Comparison of ENCODE assay signal across 2 cellular contexts in the genomic region with DNA sequence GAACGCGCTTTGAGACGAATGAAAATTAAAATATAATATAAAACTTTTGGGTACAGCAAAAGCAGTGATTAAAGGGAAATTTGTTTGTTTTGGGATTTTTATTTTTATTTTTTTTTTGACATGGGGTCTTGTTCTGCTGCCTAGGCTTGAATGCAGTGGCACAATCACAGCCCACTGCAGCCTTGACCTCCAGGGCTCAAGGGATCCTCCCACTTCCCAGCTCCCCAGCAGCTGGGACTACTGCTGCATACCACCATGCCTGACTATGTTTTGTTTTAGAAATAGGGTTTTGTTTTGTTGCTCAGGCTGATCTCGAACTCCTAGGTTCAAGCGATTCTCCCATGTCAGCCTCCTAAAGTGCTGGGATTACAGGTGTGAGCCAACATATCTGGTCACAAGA.
TF ChIP-seq lines count a peak whose summit lies in the region.

No MANE protein-coding gene starts in this region.

TF ChIP-seq in GM23338, 12 proteins besides CTCF, POLR2A, EP300 and RAD21 (continued from another document):
- TF ChIP-seq ZNF462 (CRISPR knock-in tag; IDR thresholded peaks at IDR 0.05), result no peak
- no peak for TF ChIP-seq EZH2 (IDR thresholded peaks at IDR 0.05; ENCODE audit: low read depth, unreplicated experiment)
- no peak for TF ChIP-seq ZNF114 (CRISPR knock-in tag; IDR thresholded peaks at IDR 0.05)
- no peak for TF ChIP-seq ZNF331 (CRISPR knock-in tag; IDR thresholded peaks at IDR 0.05; ENCODE audit: low read depth)
- TF ChIP-seq JUNB (IDR thresholded peaks at IDR 0.05; ENCODE audit: unreplicated experiment), result no peak
- TF ChIP-seq NANOG (IDR thresholded peaks at IDR 0.05; ENCODE audit: borderline replicate concordance), result no peak
- TF ChIP-seq CREB1 (CRISPR knock-in tag; IDR thresholded peaks at IDR 0.05; ENCODE audit: low read depth), result no peak
- TF ChIP-seq, protein P1, sequence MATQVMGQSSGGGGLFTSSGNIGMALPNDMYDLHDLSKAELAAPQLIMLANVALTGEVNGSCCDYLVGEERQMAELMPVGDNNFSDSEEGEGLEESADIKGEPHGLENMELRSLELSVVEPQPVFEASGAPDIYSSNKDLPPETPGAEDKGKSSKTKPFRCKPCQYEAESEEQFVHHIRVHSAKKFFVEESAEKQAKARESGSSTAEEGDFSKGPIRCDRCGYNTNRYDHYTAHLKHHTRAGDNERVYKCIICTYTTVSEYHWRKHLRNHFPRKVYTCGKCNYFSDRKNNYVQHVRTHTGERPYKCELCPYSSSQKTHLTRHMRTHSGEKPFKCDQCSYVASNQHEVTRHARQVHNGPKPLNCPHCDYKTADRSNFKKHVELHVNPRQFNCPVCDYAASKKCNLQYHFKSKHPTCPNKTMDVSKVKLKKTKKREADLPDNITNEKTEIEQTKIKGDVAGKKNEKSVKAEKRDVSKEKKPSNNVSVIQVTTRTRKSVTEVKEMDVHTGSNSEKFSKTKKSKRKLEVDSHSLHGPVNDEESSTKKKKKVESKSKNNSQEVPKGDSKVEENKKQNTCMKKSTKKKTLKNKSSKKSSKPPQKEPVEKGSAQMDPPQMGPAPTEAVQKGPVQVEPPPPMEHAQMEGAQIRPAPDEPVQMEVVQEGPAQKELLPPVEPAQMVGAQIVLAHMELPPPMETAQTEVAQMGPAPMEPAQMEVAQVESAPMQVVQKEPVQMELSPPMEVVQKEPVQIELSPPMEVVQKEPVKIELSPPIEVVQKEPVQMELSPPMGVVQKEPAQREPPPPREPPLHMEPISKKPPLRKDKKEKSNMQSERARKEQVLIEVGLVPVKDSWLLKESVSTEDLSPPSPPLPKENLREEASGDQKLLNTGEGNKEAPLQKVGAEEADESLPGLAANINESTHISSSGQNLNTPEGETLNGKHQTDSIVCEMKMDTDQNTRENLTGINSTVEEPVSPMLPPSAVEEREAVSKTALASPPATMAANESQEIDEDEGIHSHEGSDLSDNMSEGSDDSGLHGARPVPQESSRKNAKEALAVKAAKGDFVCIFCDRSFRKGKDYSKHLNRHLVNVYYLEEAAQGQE (IDR thresholded peaks at IDR 0.05; ENCODE audit: unreplicated experiment), result no peak
- TF ChIP-seq STAT1 (IDR thresholded peaks at IDR 0.05; ENCODE audit: unreplicated experiment), result no peak

TF ChIP-seq in WTC11, 78 proteins besides CTCF, POLR2A, EP300 and RAD21 (continued from another document):
- TF ChIP-seq AFF4 (CRISPR knock-in tag; IDR thresholded peaks at IDR 0.05; ENCODE audit: borderline replicate concordance) (no peak), ZNF396 (CRISPR knock-in tag; IDR thresholded peaks at IDR 0.05; ENCODE audit: borderline replicate concordance) (no peak), OVOL2 (CRISPR knock-in tag; IDR thresholded peaks at IDR 0.05; ENCODE audit: borderline replicate concordance) (no peak), NFYB (CRISPR knock-in tag; conservative IDR thresholded peaks at IDR 0.05; ENCODE audit: low read depth) (no peak), IRF2 (CRISPR knock-in tag; IDR thresholded peaks at IDR 0.05; ENCODE audit: borderline replicate concordance, low read depth) (no peak)
